1 cellular context compared by ENCODE assay signal in genomic region chr10:111018021-111018420, GRCh38.
TF ChIP-seq lines count a peak whose summit lies in the region.

No MANE protein-coding gene starts in this region.

TF ChIP-seq in HepG2, 621 proteins besides CTCF, POLR2A, EP300 and RAD21:
- TF ChIP-seq ZFY (CRISPR knock-in tag; IDR thresholded peaks at IDR 0.05) (no peak), RFXAP (CRISPR knock-in tag; IDR thresholded peaks at IDR 0.05; ENCODE audit: borderline replicate concordance) (no peak), ELF3 (CRISPR knock-in tag; IDR thresholded peaks at IDR 0.05) (no peak), AHDC1 (CRISPR knock-in tag; IDR thresholded peaks at IDR 0.05; ENCODE audit: borderline replicate concordance) (no peak), TFE3 (CRISPR knock-in tag; IDR thresholded peaks at IDR 0.05) (no peak), ARID3A (IDR thresholded peaks at IDR 0.05; ENCODE audit: low read depth, low read length) (no peak), ZNF276 (CRISPR knock-in tag; IDR thresholded peaks at IDR 0.05; ENCODE audit: low read depth) (no peak), MTF2 (CRISPR knock-in tag; IDR thresholded peaks at IDR 0.05; ENCODE audit: borderline replicate concordance) (no peak), REXO4 (CRISPR knock-in tag; IDR thresholded peaks at IDR 0.05; ENCODE audit: borderline replicate concordance) (no peak), CEBPG (CRISPR knock-in tag; IDR thresholded peaks at IDR 0.05) (no peak), ZNF260 (CRISPR knock-in tag; IDR thresholded peaks at IDR 0.05; ENCODE audit: borderline replicate concordance, low read depth) (no peak), RAD51 (IDR thresholded peaks at IDR 0.05; ENCODE audit: borderline replicate concordance) (no peak), RFXANK (CRISPR knock-in tag; IDR thresholded peaks at IDR 0.05) (no peak), ZNF563 (CRISPR knock-in tag; IDR thresholded peaks at IDR 0.05) (no peak), RBM39 (IDR thresholded peaks at IDR 0.05; ENCODE audit: low read depth, low read length, poor library complexity, severe bottlenecking) (no peak)
- TF ChIP-seq, protein P1, sequence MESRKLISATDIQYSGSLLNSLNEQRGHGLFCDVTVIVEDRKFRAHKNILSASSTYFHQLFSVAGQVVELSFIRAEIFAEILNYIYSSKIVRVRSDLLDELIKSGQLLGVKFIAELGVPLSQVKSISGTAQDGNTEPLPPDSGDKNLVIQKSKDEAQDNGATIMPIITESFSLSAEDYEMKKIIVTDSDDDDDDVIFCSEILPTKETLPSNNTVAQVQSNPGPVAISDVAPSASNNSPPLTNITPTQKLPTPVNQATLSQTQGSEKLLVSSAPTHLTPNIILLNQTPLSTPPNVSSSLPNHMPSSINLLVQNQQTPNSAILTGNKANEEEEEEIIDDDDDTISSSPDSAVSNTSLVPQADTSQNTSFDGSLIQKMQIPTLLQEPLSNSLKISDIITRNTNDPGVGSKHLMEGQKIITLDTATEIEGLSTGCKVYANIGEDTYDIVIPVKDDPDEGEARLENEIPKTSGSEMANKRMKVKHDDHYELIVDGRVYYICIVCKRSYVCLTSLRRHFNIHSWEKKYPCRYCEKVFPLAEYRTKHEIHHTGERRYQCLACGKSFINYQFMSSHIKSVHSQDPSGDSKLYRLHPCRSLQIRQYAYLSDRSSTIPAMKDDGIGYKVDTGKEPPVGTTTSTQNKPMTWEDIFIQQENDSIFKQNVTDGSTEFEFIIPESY (CRISPR knock-in tag; IDR thresholded peaks at IDR 0.05): no peak
- TF ChIP-seq, protein P2, sequence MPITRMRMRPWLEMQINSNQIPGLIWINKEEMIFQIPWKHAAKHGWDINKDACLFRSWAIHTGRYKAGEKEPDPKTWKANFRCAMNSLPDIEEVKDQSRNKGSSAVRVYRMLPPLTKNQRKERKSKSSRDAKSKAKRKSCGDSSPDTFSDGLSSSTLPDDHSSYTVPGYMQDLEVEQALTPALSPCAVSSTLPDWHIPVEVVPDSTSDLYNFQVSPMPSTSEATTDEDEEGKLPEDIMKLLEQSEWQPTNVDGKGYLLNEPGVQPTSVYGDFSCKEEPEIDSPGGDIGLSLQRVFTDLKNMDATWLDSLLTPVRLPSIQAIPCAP (CRISPR knock-in tag; IDR thresholded peaks at IDR 0.05; ENCODE audit: low read depth): no peak
- TF ChIP-seq, protein P3, sequence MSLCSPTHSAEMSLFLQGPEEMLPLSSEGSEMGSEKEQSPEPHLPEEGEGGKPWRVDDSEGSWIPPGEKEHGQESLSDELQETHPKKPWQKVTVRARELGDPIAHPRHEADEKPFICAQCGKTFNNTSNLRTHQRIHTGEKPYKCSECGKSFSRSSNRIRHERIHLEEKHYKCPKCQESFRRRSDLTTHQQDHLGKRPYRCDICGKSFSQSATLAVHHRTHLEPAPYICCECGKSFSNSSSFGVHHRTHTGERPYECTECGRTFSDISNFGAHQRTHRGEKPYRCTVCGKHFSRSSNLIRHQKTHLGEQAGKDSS (CRISPR knock-in tag; IDR thresholded peaks at IDR 0.05; ENCODE audit: borderline replicate concordance, low read depth): no peak
